In genomic region chr1:6199298-6200187, GRCh38 we compare ENCODE assay signal across 8 cellular contexts. TPM values are rescaled to one million over a fixed set of nuclear protein-coding genes. Genes with fewer than 3 reads are reported as not detected.
A peak's percentile ranks its signal among the peaks of the same experiment; 100 is the strongest.
DNase-seq lines count a peak whose midpoint lies in the region; ATAC-seq and TF ChIP-seq lines count a peak whose summit lies in the region.

TSS of gene RPL22 (minus strand) at chr1:6199595. CDS start at chr1:6199573, 22 bp downstream.

- H3K4me3 ChIP-seq in AG09309 (ENCODE audit: control insufficient read depth, low read depth, low read length): peak within 1 kb of the TSS; percentile 91
- H3K4me3 ChIP-seq in spleen: peak within 1 kb of the TSS; percentile 76 to 100 (median 96)

- 1 to 3% (median 2%) methylated on average over 26 to 53 of the region's 53 CpGs for WGBS in spleen, 5 donors

- peaks cover 0 to 5% (median 0%) of the 10 kb centered on the region in 7 donors for H3K27me3 ChIP-seq in spleen (replicated peaks in 1 of 7)

- ATAC-seq in GM19025 (IDR thresholded peaks at IDR 0.05; ENCODE audit: low read depth, unreplicated experiment) (peak; percentile 91), HG03342 (IDR thresholded peaks at IDR 0.05; ENCODE audit: unreplicated experiment) (peak; percentile 94)
- ATAC-seq in central memory CD8-positive, alpha-beta T cell (replicated peaks; ENCODE audit: extremely low read depth, poor library complexity, severe bottlenecking): peak; percentile 99

- peak; percentile 98 for DNase-seq in AG09309 (ENCODE audit: low read depth)
- peak; percentile 99 to 100 for DNase-seq in NCI-H446 (lab: John Stamatoyannopoulos, UW)
- DNase-seq in activated CD4-positive, CD25-positive, alpha-beta regulatory T cell treated with anti-CD3 and anti-CD28 coated beads, Interleukin-2, amount 50 U/mL, for 16 hours (ENCODE audit: low read depth, low spot score): peak; percentile 92
- peak; percentile 88 to 94 for DNase-seq in central memory CD8-positive, alpha-beta T cell (ENCODE audit: low spot score in 2 of 2)
- peak; percentile 99 for DNase-seq in inferior parietal cortex (ENCODE audit: extremely low spot score)
- peak; percentile 99 for DNase-seq in spleen

- H3K9me3 Mint-ChIP-seq in central memory CD8-positive, alpha-beta T cell: no peaks in the 10 kb centered on the region

- no peak for TF ChIP-seq CTCF in AG09309 (IDR thresholded peaks at IDR 0.05; ENCODE audit: control insufficient read depth, insufficient read depth, low read depth, low read length, missing control alignments)
- peak in 2 of 11 experiments; percentile 5 to 32 for TF ChIP-seq CTCF in spleen (IDR thresholded peaks at IDR 0.05 in 8 of 11, conservative IDR thresholded peaks at IDR 0.05 in 3 of 11)

- intact Hi-C loops in spleen (cut with DNase I; ENCODE audit: low total_unique reads): no loop called here

- peaks cover 36% of the 10 kb centered on the region for H3K36me3 Mint-ChIP-seq in central memory CD8-positive, alpha-beta T cell (ENCODE audit: insufficient read depth)

- TF ChIP-seq POLR2A in spleen (IDR thresholded peaks at IDR 0.05): peak in 2 of 3 donors; percentile 38 to 52

- peaks cover 51% of the 10 kb centered on the region for H3K4me1 Mint-ChIP-seq in central memory CD8-positive, alpha-beta T cell

- H3K9me3 ChIP-seq in spleen: no peaks in the 10 kb centered on the region

- no peaks in the 10 kb centered on the region for H3K27me3 Mint-ChIP-seq in central memory CD8-positive, alpha-beta T cell

- H3K27ac ChIP-seq in spleen: peak within 1 kb of the TSS; percentile 70 to 90 (median 84)

- H3K4me3 Mint-ChIP-seq in central memory CD8-positive, alpha-beta T cell: peak within 1 kb of the TSS; percentile 89

- peak within 1 kb of the TSS; percentile 95 for H3K27ac Mint-ChIP-seq in central memory CD8-positive, alpha-beta T cell (ENCODE audit: low read depth)

- peaks cover 3 to 31% (median 29%) of the 10 kb centered on the region in 6 donors for H3K36me3 ChIP-seq in spleen

- H3K4me1 ChIP-seq in spleen: peaks cover 18 to 57% (median 40%) of the 10 kb centered on the region in 6 donors

RNA-seq across cellular contexts. Expression of gene RPL22, which starts in this region (rescaled TPM):
- total RNA-seq in spleen: 100 to 1,000 TPM; 106 to 424 (median 304) TPM
- polyA plus RNA-seq in spleen: 1,000 to 10,000 TPM in 2 of 3 donors, 100 to 1,000 TPM in 1; 500 to 1,105 (median 1,034) TPM

Comparison
In these comparisons a context has a peak if more than half of its experiments do, and no peak if none do; other contexts are left out.
1. Peak in every context shown above with its lines: DNase-seq, ATAC-seq, H3K4me3 ChIP-seq and H3K27ac ChIP-seq.